In the genomic region with DNA sequence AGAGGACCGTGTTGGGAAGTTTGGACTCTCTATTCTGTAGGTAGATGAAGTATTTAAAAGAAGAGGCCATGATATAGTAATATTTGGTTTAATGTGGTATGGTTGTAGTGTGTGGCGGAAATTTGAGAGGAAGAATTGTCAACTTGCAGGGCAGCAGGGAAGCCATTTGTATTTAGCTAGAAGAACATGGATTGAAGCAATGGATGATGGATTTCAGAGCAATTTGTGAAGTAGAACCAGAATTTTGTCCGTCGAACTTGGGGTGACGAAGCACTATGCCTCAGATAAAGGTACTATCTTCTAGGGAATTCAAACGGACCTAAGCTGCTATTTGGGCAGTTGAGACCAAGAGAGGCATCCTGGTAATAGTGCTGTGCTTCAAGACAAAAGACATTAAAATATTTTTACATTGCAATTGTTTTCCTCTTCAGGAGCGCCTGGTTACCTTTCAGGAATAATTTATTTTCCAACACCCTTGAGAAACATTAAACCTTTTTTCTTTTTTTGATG, we compare ENCODE assay signal across 8 cellular contexts. TPM values are rescaled to one million over a fixed set of nuclear protein-coding genes. Genes with fewer than 3 reads are reported as not detected.
DNase-seq lines count a peak whose midpoint lies in the region; TF ChIP-seq lines count a peak whose summit lies in the region.

No MANE protein-coding gene starts in this region.

- H4K20me1 ChIP-seq in neural progenitor cell (ENCODE audit: low read depth): no peaks in the 10 kb centered on the region

- intact Hi-C loops in Calu3 (cut with micrococcal nuclease; ENCODE audit: unreplicated experiment): no loop called here
- intact Hi-C loops in breast epithelium (cut with DNase I; ENCODE audit: low total_unique reads): no loop called here

- H3K4me3 Mint-ChIP-seq in Calu3 (ENCODE audit: low read depth, unreplicated experiment) (peak overlapping the region; percentile 96), neural progenitor cell (peak overlapping the region; percentile 98)

- H3K27ac Mint-ChIP-seq in Calu3 (ENCODE audit: unreplicated experiment): peak overlapping the region; percentile 96
- H3K27ac Mint-ChIP-seq in neural progenitor cell: peak overlapping the region; percentile 35

- no TSS peak for BruUV-seq in Calu3 (replicated peaks; lab: Mats Ljungman, UMichigan)

- H3K36me3 Mint-ChIP-seq in Calu3 (ENCODE audit: insufficient read depth, unreplicated experiment) (peaks cover 23% of the 10 kb centered on the region), neural progenitor cell (no peaks in the 10 kb centered on the region)

- H3K27ac ChIP-seq in HUES6 (ENCODE audit: low read depth, low read length) (no peak overlapping the region; the same call in 1 of the 2 replicates), breast epithelium (peak overlapping the region in 1 of 2 donors; percentile 48), neural progenitor cell (no peak overlapping the region)

- H3K4me1 Mint-ChIP-seq in Calu3 (ENCODE audit: low read depth, unreplicated experiment): peaks cover 15% of the 10 kb centered on the region
- H3K4me1 Mint-ChIP-seq in neural progenitor cell: peaks cover 26% of the 10 kb centered on the region

- no peak for TF ChIP-seq POLR2A in breast epithelium (IDR thresholded peaks at IDR 0.05)

- H3K4me1 ChIP-seq in HUES6 (ENCODE audit: control insufficient read depth, insufficient read depth, low read length): peaks cover 21% of the 10 kb centered on the region; the same call in 1 of the 2 replicates
- H3K4me1 ChIP-seq in breast epithelium: no peaks in the 10 kb centered on the region
- peaks cover 7% of the 10 kb centered on the region for H3K4me1 ChIP-seq in neural progenitor cell

- H3K27me3 Mint-ChIP-seq in Calu3 (ENCODE audit: unreplicated experiment) (no peaks in the 10 kb centered on the region), neural progenitor cell (ENCODE audit: insufficient read depth, low read depth) (no peaks in the 10 kb centered on the region)

- H3K9ac ChIP-seq in HUES6 (ENCODE audit: low read length) (no peak overlapping the region), neural progenitor cell (no peak overlapping the region)

- CTCF ChIA-PET in Calu3 (lab: Charles Lee): interaction anchor here (0.7 to 1.0 kb wide), 2 partner anchors 9 to 755 kb away, joined by 3 to 5 read pairs; no protein-coding TSS in a partner anchor

- H3K9me3 ChIP-seq in HUES6 (ENCODE audit: control insufficient read depth, insufficient read depth, low read depth, low read length) (no peaks in the 10 kb centered on the region), breast epithelium (no peaks in the 10 kb centered on the region), neural progenitor cell (ENCODE audit: low read depth) (no peaks in the 10 kb centered on the region)

- H3K4me3 ChIP-seq in HUES6 (ENCODE audit: low read depth, low read length) (peak overlapping the region; percentile 47), breast epithelium (peak overlapping the region in 2 of 3 donors; percentile 94 to 95), neural progenitor cell (peak overlapping the region; percentile 94)

- TF ChIP-seq CTCF in Calu3 (IDR thresholded peaks at IDR 0.05; ENCODE audit: unreplicated experiment) (no peak), breast epithelium (IDR thresholded peaks at IDR 0.05) (no peak), neural progenitor cell (IDR thresholded peaks at IDR 0.05) (no peak)

- peak overlapping the region; percentile 74 for H2AFZ ChIP-seq in neural progenitor cell (replicated peaks)

- H3K9me3 Mint-ChIP-seq in Calu3 (ENCODE audit: low read depth, unreplicated experiment): peaks cover 3% of the 10 kb centered on the region
- no peaks in the 10 kb centered on the region for H3K9me3 Mint-ChIP-seq in neural progenitor cell

- no peaks in the 10 kb centered on the region for H3K27me3 ChIP-seq in HUES6 (ENCODE audit: control insufficient read depth, insufficient read depth, low read length)
- H3K27me3 ChIP-seq in breast epithelium: no peaks in the 10 kb centered on the region
- H3K27me3 ChIP-seq in neural progenitor cell: no peaks in the 10 kb centered on the region

- peaks cover 5% of the 10 kb centered on the region; the same call in 1 of the 2 replicates for H3K36me3 ChIP-seq in HUES6 (ENCODE audit: control insufficient read depth, insufficient read depth, low read length)
- H3K36me3 ChIP-seq in breast epithelium: no peaks in the 10 kb centered on the region
- no peaks in the 10 kb centered on the region for H3K36me3 ChIP-seq in neural progenitor cell

- peaks cover 26% of the 10 kb centered on the region for H3F3A ChIP-seq in neural progenitor cell (ENCODE audit: low read depth)

- no peak for DNase-seq in Calu3
- no peak for DNase-seq in breast epithelium (ENCODE audit: low spot score in 2 of 2)
- DNase-seq in neural progenitor cell (ENCODE audit: low spot score): peak; percentile 8
- no peak for DNase-seq in NCI-H2107 treated with DMSO at 0.1 percent for 48 hours (lab: John Stamatoyannopoulos, UW; ENCODE audit: unreplicated experiment)
- no peak for DNase-seq in AML-193 (lab: John Stamatoyannopoulos, UW)
- no peak for DNase-seq in AG08396 (ENCODE audit: low spot score)
- DNase-seq in foreskin melanocyte: no peak

- peak overlapping the region; percentile 62 for H3K4me2 ChIP-seq in neural progenitor cell

- peaks cover 27% of the 10 kb centered on the region for H3K79me2 ChIP-seq in neural progenitor cell (ENCODE audit: low read depth)

RNA-seq across cellular contexts. Expression of a gene that starts 0.6 kb away (rescaled TPM):
- total RNA-seq in Calu3 (2022) (19.9 and 26.0 TPM in 2 replicates), breast epithelium (100 to 1,000 TPM; 114 to 174 (median 143) TPM), neural progenitor cell (ENCODE audit: low replicate concordance) (21.1 and 29.3 TPM in 2 replicates)

RNA-seq across cellular contexts. Expression of a gene that starts 28.7 kb away (rescaled TPM):
- 21.2 and 22.9 TPM in 2 replicates for total RNA-seq in Calu3 (2022)
- 10 to 100 TPM in 1 of 3 donors, 1 to 10 TPM in 2; 3.8 to 10.4 (median 4.9) TPM for total RNA-seq in breast epithelium
- total RNA-seq in neural progenitor cell (ENCODE audit: low replicate concordance): 6.4 and 15.5 TPM in 2 replicates

RNA-seq across cellular contexts. Expression of a gene that starts 28.9 kb away (rescaled TPM):
- 5.2 and 5.6 TPM in 2 replicates for total RNA-seq in Calu3 (2022)
- total RNA-seq in breast epithelium: 1 to 10 TPM; 5.1 to 7.3 (median 5.9) TPM
- total RNA-seq in neural progenitor cell (ENCODE audit: low replicate concordance): 20.8 and 29.7 TPM in 2 replicates
